23 cellular contexts compared by ENCODE assay signal in the genomic region with DNA sequence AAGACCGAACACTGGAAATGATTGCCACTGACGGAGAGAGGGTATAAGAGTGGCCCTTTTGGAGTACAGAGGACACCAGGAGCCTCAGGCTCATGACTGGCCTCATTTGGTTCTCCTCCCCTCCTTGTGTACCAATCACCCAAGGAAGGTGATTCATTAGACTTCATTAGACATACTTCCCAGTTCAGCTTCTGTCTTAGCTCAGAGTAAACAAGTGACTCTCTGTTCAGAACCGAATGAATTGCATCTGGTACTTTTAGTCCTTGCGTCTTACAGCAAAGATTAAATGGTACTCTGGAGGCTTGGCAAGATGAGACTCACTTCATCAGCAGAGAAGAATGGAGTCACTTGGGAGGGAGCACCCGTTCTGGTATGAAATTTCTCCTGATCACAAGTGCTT.
A peak's percentile ranks its signal among the peaks of the same experiment; 100 is the strongest.
DNase-seq lines count a peak whose midpoint lies in the region; ATAC-seq and TF ChIP-seq lines count a peak whose summit lies in the region.
"Had no signal": no experiment of that assay in that cellular context is flagged by ENCODE, and none has a peak within 500 bp of the region (broad histone marks: within the 10 kb centered on the region; RNA-seq: fewer than 3 reads in every experiment).

No MANE protein-coding gene starts in this region.

- intact Hi-C loops in activated CD8-positive, alpha-beta T cell treated with anti-CD3 and anti-CD28 coated beads for 36 hours (cut with micrococcal nuclease), result no loop called here

- DNase-seq in GM03348 (ENCODE audit: low spot score) (peak; percentile 13), cardiac fibroblast (ENCODE audit: low read depth in 2 of 2) (peak; percentile 15 to 50), renal cortical epithelial cell (ENCODE audit: low read depth) (peak; percentile 86), glomerular visceral epithelial cell (ENCODE audit: extremely low spot score) (no peak), GF-D8 (lab: John Stamatoyannopoulos, UW) (no peak)
- no peak for DNase-seq in activated CD8-positive, alpha-beta T cell treated with anti-CD3 and anti-CD28 coated beads for 36 hours
- no peak for DNase-seq in stimulated activated CD4-positive, alpha-beta T cell treated with anti-CD3 and anti-CD28 coated beads, Interleukin-15, amount 100 ng/mL, for 24 hours
- DNase-seq: activated CD4-positive, alpha-beta T cell treated with anti-CD3 and anti-CD28 coated beads for 48 hours; activated naive CD8-positive, alpha-beta T cell treated with anti-CD3 and anti-CD28 coated beads, Interleukin-2, amount 10 ng/mL, durations not matched to agents 7 days and 5 days; activated T-cell treated with anti-CD3 and anti-CD28 coated beads, Interleukin-2, amount 50 U/mL, for 24 hours; cerebellar nuclear complex; DMS 273 treated with DMSO at 0.1 percent for 48 hours; lower lobe of right lung; NCI-H1105 treated with DMSO at 0.1 percent for 48 hours; NCI-H2227 treated with DMSO at 0.1 percent for 48 hours; nephron progenitor cell; SHP77 treated with DMSO at 0.1 percent for 48 hours; stimulated activated CD4-positive, alpha-beta T cell treated with anti-CD3 and anti-CD28 coated beads, Interleukin-4, amount 100 ng/mL, for 4 hours; T-helper 9 cell had no signal

- H3K9me3 ChIP-seq in gastroesophageal sphincter, result no peaks in the 10 kb centered on the region
- H3K9me3 ChIP-seq: lower lobe of right lung had no signal

- no peak overlapping the region for H3K27ac Mint-ChIP-seq in activated CD8-positive, alpha-beta T cell treated with anti-CD3 and anti-CD28 coated beads for 36 hours
- H3K27ac Mint-ChIP-seq: activated naive CD8-positive, alpha-beta T cell treated with anti-CD3 and anti-CD28 coated beads, Interleukin-2, amount 10 ng/mL, durations not matched to agents 7 days and 5 days; activated T-cell treated with anti-CD3 and anti-CD28 coated beads, Interleukin-2, amount 50 U/mL, for 24 hours; B cell; IgD-negative memory B cell; type B pancreatic cell had no signal

- no peaks in the 10 kb centered on the region for H3K36me3 ChIP-seq in gastroesophageal sphincter
- H3K36me3 ChIP-seq: lower lobe of right lung had no signal

- peaks cover 3% of the 10 kb centered on the region for H3K36me3 Mint-ChIP-seq in activated CD8-positive, alpha-beta T cell treated with anti-CD3 and anti-CD28 coated beads for 36 hours (ENCODE audit: low read depth)

- peaks cover 35% of the 10 kb centered on the region for H3K4me1 Mint-ChIP-seq in activated CD8-positive, alpha-beta T cell treated with anti-CD3 and anti-CD28 coated beads for 36 hours (ENCODE audit: low read depth)

- no peaks in the 10 kb centered on the region for H3K9me3 Mint-ChIP-seq in activated CD8-positive, alpha-beta T cell treated with anti-CD3 and anti-CD28 coated beads for 36 hours
- H3K9me3 Mint-ChIP-seq: activated naive CD8-positive, alpha-beta T cell treated with anti-CD3 and anti-CD28 coated beads, Interleukin-2, amount 10 ng/mL, durations not matched to agents 7 days and 5 days; activated T-cell treated with anti-CD3 and anti-CD28 coated beads, Interleukin-2, amount 50 U/mL, for 24 hours; IgD-negative memory B cell; nephron progenitor cell; type B pancreatic cell had no signal

- no peak for TF ChIP-seq POLR2A in gastroesophageal sphincter (IDR thresholded peaks at IDR 0.05)

- H3K4me3 Mint-ChIP-seq in activated CD8-positive, alpha-beta T cell treated with anti-CD3 and anti-CD28 coated beads for 36 hours, result no peak overlapping the region
- H3K4me3 Mint-ChIP-seq: activated naive CD8-positive, alpha-beta T cell treated with anti-CD3 and anti-CD28 coated beads, Interleukin-2, amount 10 ng/mL, durations not matched to agents 7 days and 5 days; activated T-cell treated with anti-CD3 and anti-CD28 coated beads, Interleukin-2, amount 50 U/mL, for 24 hours; B cell; IgD-negative memory B cell; nephron progenitor cell; type B pancreatic cell had no signal

- CTCF ChIA-PET in activated CD8-positive, alpha-beta T cell treated with anti-CD3 and anti-CD28 coated beads for 36 hours (lab: Charles Lee), result interaction anchor here (1.2 kb wide), 1 partner anchor 31 kb away, joined by 3 read pairs; no protein-coding TSS in a partner anchor

- H3K4me3 ChIP-seq in cardiac fibroblast (replicated peaks in 1 of 2; ENCODE audit: low read depth in 2 of 2, low read length in 2 of 2) (no peak overlapping the region), gastroesophageal sphincter (no peak overlapping the region)
- H3K4me3 ChIP-seq: lower lobe of right lung had no signal

- peak; percentile 86 for ATAC-seq in gastroesophageal sphincter
- ATAC-seq in activated CD8-positive, alpha-beta T cell treated with anti-CD3 and anti-CD28 coated beads for 36 hours, result no peak

- WGBS in gastroesophageal sphincter (ENCODE audit: low coverage in 1 of 2), 2 donors, result 6 to 60% methylated on average over 3 to 5 of the region's 5 CpGs

- TF ChIP-seq CTCF in cardiac fibroblast (IDR thresholded peaks at IDR 0.05; ENCODE audit: low read depth, low read length) (no peak), gastroesophageal sphincter (IDR thresholded peaks at IDR 0.05) (no peak)
- no peak for TF ChIP-seq CTCF in activated CD8-positive, alpha-beta T cell treated with anti-CD3 and anti-CD28 coated beads for 36 hours (IDR thresholded peaks at IDR 0.05)

- peaks cover 0 to 46% (median 6%) of the 10 kb centered on the region in 3 donors for H3K4me1 ChIP-seq in gastroesophageal sphincter

- POLR2A ChIA-PET in activated CD8-positive, alpha-beta T cell treated with anti-CD3 and anti-CD28 coated beads for 36 hours (lab: Charles Lee), result no interaction called here

- no peaks in the 10 kb centered on the region for H3K27me3 ChIP-seq in gastroesophageal sphincter

- no peak for TF ChIP-seq EP300 in gastroesophageal sphincter (IDR thresholded peaks at IDR 0.05)

- H3K27me3 Mint-ChIP-seq in activated CD8-positive, alpha-beta T cell treated with anti-CD3 and anti-CD28 coated beads for 36 hours, result peaks cover 78% of the 10 kb centered on the region
- H3K27me3 Mint-ChIP-seq: type B pancreatic cell had no signal

- H3K27ac ChIP-seq in gastroesophageal sphincter, result peak overlapping the region in 3 of 4 donors; percentile 53 to 61 (median 55)
- H3K27ac ChIP-seq: lower lobe of right lung had no signal

Comparison
In these comparisons a context has a peak if more than half of its experiments do, and no peak if none do; other contexts are left out.
1. DNase-seq: peak in GM03348 (single experiment), cardiac fibroblast (2 of 2) and renal cortical epithelial cell (single experiment); none in glomerular visceral epithelial cell (single experiment), activated CD8-positive, alpha-beta T cell treated with anti-CD3 and anti-CD28 coated beads for 36 hours (single experiment), stimulated activated CD4-positive, alpha-beta T cell treated with anti-CD3 and anti-CD28 coated beads, Interleukin-15, amount 100 ng/mL, for 24 hours (single experiment) and GF-D8 (single experiment).